18 cellular contexts compared by ENCODE assay signal in the genomic region with DNA sequence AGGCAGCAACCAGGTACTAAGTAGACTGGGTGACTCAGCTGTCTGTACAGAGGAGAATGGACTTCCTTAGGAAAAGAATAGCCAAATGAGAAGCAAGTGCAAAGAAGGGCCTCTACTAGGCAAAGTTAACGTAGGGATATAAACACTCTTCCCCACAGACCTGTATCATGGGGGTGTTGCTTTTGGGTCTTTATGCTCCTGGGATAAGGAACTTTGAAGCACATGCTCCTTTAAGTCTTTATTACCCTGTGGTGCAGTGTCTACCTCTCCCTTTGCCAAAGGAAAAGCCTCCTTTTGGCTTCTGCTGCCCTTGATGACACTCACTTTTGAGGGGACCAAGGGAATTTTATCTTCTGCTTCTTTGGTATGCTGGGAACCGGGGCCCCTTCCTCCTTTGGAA. TPM values are rescaled to one million over a fixed set of nuclear protein-coding genes. Genes with fewer than 3 reads are reported as not detected.
A peak's percentile ranks its signal among the peaks of the same experiment; 100 is the strongest.
DNase-seq lines count a peak whose midpoint lies in the region; ATAC-seq and TF ChIP-seq lines count a peak whose summit lies in the region.
"Had no signal": no experiment of that assay in that cellular context is flagged by ENCODE, and none has a peak within 500 bp of the region (broad histone marks: within the 10 kb centered on the region; RNA-seq: fewer than 3 reads in every experiment).

No MANE protein-coding gene starts in this region.

- H3K36me3 ChIP-seq in breast epithelium: no peaks in the 10 kb centered on the region
- H3K36me3 ChIP-seq in vagina: peaks cover 0 to 17% of the 10 kb centered on the region in 2 donors
- peaks cover 10% of the 10 kb centered on the region for H3K36me3 ChIP-seq in BE2C

- H3K27ac Mint-ChIP-seq in MCF 10A (ENCODE audit: low read depth, unreplicated experiment) (no peak overlapping the region), T-helper 17 cell (peak overlapping the region; percentile 84)
- H3K27ac Mint-ChIP-seq: T-helper 1 cell treated with Interleukin-12 subunit alpha and Interleukin-12 subunit beta and Interleukin-4 antibody, amounts not matched to agents 30 μg/mL and 1 μg/mL, for 36 hours had no signal

- H3K27me3 ChIP-seq in breast epithelium: no peaks in the 10 kb centered on the region
- H3K27me3 ChIP-seq in vagina: no peaks in the 10 kb centered on the region
- no peaks in the 10 kb centered on the region for H3K27me3 ChIP-seq in BE2C
- H3K27me3 ChIP-seq: gastroesophageal sphincter, SJSA1 had no signal

- TF ChIP-seq POLR2A in breast epithelium (IDR thresholded peaks at IDR 0.05) (no peak), vagina (IDR thresholded peaks at IDR 0.05) (no peak)

- H3K27ac ChIP-seq in breast epithelium: no peak overlapping the region
- H3K27ac ChIP-seq in vagina: no peak overlapping the region
- H3K27ac ChIP-seq: SJSA1 had no signal

- no peak for TF ChIP-seq CTCF in MCF 10A (IDR thresholded peaks at IDR 0.05; ENCODE audit: unreplicated experiment)
- TF ChIP-seq CTCF in breast epithelium (IDR thresholded peaks at IDR 0.05): no peak
- TF ChIP-seq CTCF in vagina (IDR thresholded peaks at IDR 0.05): no peak
- TF ChIP-seq CTCF in BE2C (IDR thresholded peaks at IDR 0.05; ENCODE audit: low read depth, low read length): no peak

- H3K9me3 ChIP-seq in breast epithelium (no peaks in the 10 kb centered on the region), T-helper 17 cell (ENCODE audit: control insufficient read depth, low read length, poor library complexity, severe bottlenecking) (no peaks in the 10 kb centered on the region), vagina (no peaks in the 10 kb centered on the region), BE2C (no peaks in the 10 kb centered on the region)
- H3K9me3 ChIP-seq: gastroesophageal sphincter, SJSA1 had no signal

- intact Hi-C loops in MCF 10A (cut with micrococcal nuclease) (no loop called here), breast epithelium (cut with DNase I; ENCODE audit: low total_unique reads) (loop anchor here (5.0 kb wide), 1 partner anchor 45 kb away; no protein-coding TSS in a partner anchor), left colon (cut with DNase I, micrococcal nuclease) (no loop called here), vagina (cut with DNase I) (loop anchor here (5.0 kb wide), 2 partner anchors 55 to 60 kb away; partner anchors contain the start of genes PSMB4 and ZNF687)

- TSS peak; percentile 1 for BruUV-seq in MCF 10A (replicated peaks; lab: Mats Ljungman, UMichigan)

- H3K4me3 ChIP-seq in breast epithelium (no peak overlapping the region), vagina (no peak overlapping the region), BE2C (ENCODE audit: low read depth, low read length) (no peak overlapping the region)
- H3K4me3 ChIP-seq: gastroesophageal sphincter, SJSA1 had no signal

- H3K4me1 ChIP-seq in breast epithelium (no peaks in the 10 kb centered on the region), vagina (peaks cover 11% of the 10 kb centered on the region), BE2C (peaks cover 3% of the 10 kb centered on the region)

- DNase-seq in MCF 10A (ENCODE audit: unreplicated experiment): no peak
- DNase-seq in breast epithelium (ENCODE audit: low spot score in 2 of 2): no peak
- no peak for DNase-seq in T-helper 17 cell
- no peak for DNase-seq in left colon
- no peak for DNase-seq in vagina (ENCODE audit: extremely low spot score in 2 of 2)
- DNase-seq in BE2C: no peak
- no peak for DNase-seq in HCEC 1CT
- DNase-seq: ACHN, left cardiac atrium, midbrain, NCI-H1417, NCI-H526 treated with DMSO at 0.1 percent for 48 hours, substantia nigra had no signal

- H3K4me3 Mint-ChIP-seq in MCF 10A (ENCODE audit: unreplicated experiment) (no peak overlapping the region), T-helper 17 cell (no peak overlapping the region)
- H3K4me3 Mint-ChIP-seq: T-helper 1 cell treated with Interleukin-12 subunit alpha and Interleukin-12 subunit beta and Interleukin-4 antibody, amounts not matched to agents 30 μg/mL and 1 μg/mL, for 36 hours had no signal

- no peak for ATAC-seq in T-helper 17 cell
- ATAC-seq in left colon: peak; percentile 12
- no peak for ATAC-seq in HG02970 (IDR thresholded peaks at IDR 0.05; ENCODE audit: low FRiP score, unreplicated experiment)
- ATAC-seq: esophagus mucosa, gastroesophageal sphincter had no signal

- H3K27me3 Mint-ChIP-seq in MCF 10A (ENCODE audit: insufficient read depth, unreplicated experiment) (no peaks in the 10 kb centered on the region), T-helper 17 cell (no peaks in the 10 kb centered on the region)

- H3K36me3 Mint-ChIP-seq in MCF 10A (ENCODE audit: insufficient read depth, unreplicated experiment) (peaks cover 13% of the 10 kb centered on the region), T-helper 17 cell (ENCODE audit: low read depth) (peaks cover 15% of the 10 kb centered on the region)

- POLR2A ChIA-PET in MCF 10A (lab: Yijun Ruan, JAX): interaction anchor here (1.4 to 2.5 kb wide), 4 partner anchors 14 to 61 kb away, joined by 6 to 21 read pairs (median 6); partner anchors contain the start of genes PI4KB and ZNF687

- CTCF ChIA-PET in MCF 10A (lab: Yijun Ruan, JAX): interaction anchor here (0.5 to 11.3 kb wide), 13 partner anchors 9 to 153 kb away, joined by 3 to 566 read pairs (median 4); partner anchors contain the start of genes PI4KB and SELENBP1

- no peaks in the 10 kb centered on the region for H3K9me3 Mint-ChIP-seq in MCF 10A (ENCODE audit: unreplicated experiment)
- H3K9me3 Mint-ChIP-seq: T-helper 1 cell treated with Interleukin-12 subunit alpha and Interleukin-12 subunit beta and Interleukin-4 antibody, amounts not matched to agents 30 μg/mL and 1 μg/mL, for 36 hours had no signal

- H3K4me1 Mint-ChIP-seq in MCF 10A (ENCODE audit: insufficient read depth, unreplicated experiment): peaks cover 20% of the 10 kb centered on the region
- peaks cover 29% of the 10 kb centered on the region for H3K4me1 Mint-ChIP-seq in T-helper 17 cell

RNA-seq across cellular contexts. Expression of gene RFX5, which starts 5.0 kb away (rescaled TPM):
- total RNA-seq in MCF 10A (2022) (19.2 and 26.5 TPM in 2 replicates), breast epithelium (10 to 100 TPM; 17.9 to 34.5 (median 25.9) TPM), T-helper 17 cell (100 to 1,000 TPM in 1 of 2 donors, 10 to 100 TPM in 1; 81.5 to 105 TPM), left colon (10 to 100 TPM; 20.7 to 20.9 TPM), vagina (13.0 TPM)
- 21.9 TPM for polyA plus RNA-seq in BE2C (2012; ENCODE audit: insufficient read depth, insufficient read length, low read depth)

RNA-seq across cellular contexts. Expression of gene PI4KB, which starts 14.8 kb away (rescaled TPM):
- total RNA-seq in MCF 10A (2022) (75.3 and 90.1 TPM in 2 replicates), breast epithelium (10 to 100 TPM; 59.2 to 91.8 (median 69.8) TPM), T-helper 17 cell (10 to 100 TPM; 73.5 to 81.4 TPM), left colon (10 to 100 TPM; 56.7 to 58.3 TPM), vagina (69.0 TPM)
- 87.0 TPM for polyA plus RNA-seq in BE2C (2012; ENCODE audit: insufficient read depth, insufficient read length, low read depth)

RNA-seq across cellular contexts. Expression of gene SELENBP1, which starts 30.5 kb away (rescaled TPM):
- total RNA-seq in MCF 10A (2022): 8.2 and 11.6 TPM in 2 replicates
- 100 to 1,000 TPM in 2 of 3 donors, 10 to 100 TPM in 1; 63.6 to 148 (median 123) TPM for total RNA-seq in breast epithelium
- not detected for total RNA-seq in T-helper 17 cell
- 1,000 to 10,000 TPM; 1,259 to 2,164 TPM for total RNA-seq in left colon
- 30.9 TPM for total RNA-seq in vagina
- polyA plus RNA-seq in BE2C (2012; ENCODE audit: insufficient read depth, insufficient read length, low read depth): 34.5 TPM

RNA-seq across cellular contexts. Expression of gene PSMB4, which starts 57.4 kb away (rescaled TPM):
- total RNA-seq in MCF 10A (2022) (281 and 320 TPM in 2 replicates), breast epithelium (100 to 1,000 TPM; 234 to 270 (median 254) TPM), T-helper 17 cell (100 to 1,000 TPM; 283 to 299 TPM), left colon (100 to 1,000 TPM; 155 to 175 TPM), vagina (292 TPM)
- polyA plus RNA-seq in BE2C (2012; ENCODE audit: insufficient read depth, insufficient read length, low read depth): 310 TPM

RNA-seq across cellular contexts. Expression of gene ZNF687, which starts 59.9 kb away (rescaled TPM):
- 26.3 and 27.5 TPM in 2 replicates for total RNA-seq in MCF 10A (2022)
- 10 to 100 TPM; 20.6 to 31.6 (median 25.9) TPM for total RNA-seq in breast epithelium
- 10 to 100 TPM; 25.9 to 33.8 TPM for total RNA-seq in T-helper 17 cell
- total RNA-seq in left colon: 10 to 100 TPM; 22.0 to 27.7 TPM
- total RNA-seq in vagina: 26.8 TPM
- polyA plus RNA-seq in BE2C (2012; ENCODE audit: insufficient read depth, insufficient read length, low read depth): 17.3 TPM

Comparison
In these comparisons a context has a peak if more than half of its experiments do, and no peak if none do; other contexts are left out.
1. intact Hi-C loops: an anchor here in breast epithelium (5.0 kb wide) and vagina (5.0 kb wide); none called in MCF 10A and left colon.